Comparison of ENCODE assay signal across 8 cellular contexts in the genomic region with DNA sequence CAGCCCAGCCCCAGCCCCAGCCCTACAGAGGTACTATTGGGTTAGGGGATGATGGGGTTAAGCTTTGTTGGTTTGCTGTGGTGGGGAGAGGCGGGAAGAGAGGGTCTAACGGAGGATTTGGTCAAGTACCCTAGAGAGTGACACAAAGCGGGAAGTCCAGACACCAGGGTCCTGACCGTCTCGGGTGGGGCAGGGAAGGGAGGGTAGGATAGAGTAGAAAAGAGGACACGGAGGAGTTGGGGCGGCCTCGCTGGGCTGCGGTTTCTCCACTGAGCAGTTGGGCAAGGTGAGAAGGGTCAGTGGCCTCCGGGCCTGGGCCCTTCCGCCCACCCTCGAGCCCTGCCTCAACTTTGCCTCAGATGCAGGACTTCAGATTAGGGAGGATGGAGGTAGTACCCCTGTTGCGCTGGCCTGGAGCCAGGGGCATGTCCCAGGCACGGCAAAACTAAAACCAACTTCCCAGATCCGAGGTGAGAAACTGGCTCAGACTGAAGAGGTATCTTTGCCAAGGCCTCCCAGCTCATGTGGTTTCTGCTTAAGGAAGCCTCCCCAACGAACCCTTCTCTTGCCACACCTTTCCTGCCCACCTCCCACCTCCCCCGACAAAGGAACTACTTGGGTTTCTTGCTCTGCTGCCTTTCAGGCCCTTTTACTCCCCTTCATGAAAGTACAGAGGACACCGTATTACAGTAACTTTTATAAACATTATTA. TPM values are rescaled to one million over a fixed set of nuclear protein-coding genes. Genes with fewer than 3 reads are reported as not detected.
A peak's percentile ranks its signal among the peaks of the same experiment; 100 is the strongest.
DNase-seq lines count a peak whose midpoint lies in the region; ATAC-seq and TF ChIP-seq lines count a peak whose summit lies in the region.

No MANE protein-coding gene starts in this region.

- DNase-seq in Right ventricle myocardium inferior (ENCODE audit: missing footprints) (peak; percentile 71), cardiac septum (ENCODE audit: low spot score) (no peak), esophagus squamous epithelium (lab: John Stamatoyannopoulos, UW) (no peak), osteoblast (ENCODE audit: insufficient read length, low spot score, missing footprints) (no peak), GM13976 (ENCODE audit: low spot score) (no peak), GM20000 (ENCODE audit: low spot score) (no peak)
- DNase-seq in T-helper 2 cell treated with Interferon-gamma antibody and Interleukin-4, amounts not matched to agents 5 μg/mL and 100 μg/mL, for 36 hours (ENCODE audit: low spot score): no peak

- H3K27ac ChIP-seq in esophagus squamous epithelium: peak overlapping the region; percentile 95 to 99 (median 98)
- H3K27ac ChIP-seq in osteoblast (ENCODE audit: low read depth, low read length): peak overlapping the region; percentile 79

- H3K36me3 Mint-ChIP-seq in T-helper 2 cell treated with Interferon-gamma antibody and Interleukin-4, amounts not matched to agents 5 μg/mL and 100 μg/mL, for 36 hours (ENCODE audit: low read depth): peaks cover 31% of the 10 kb centered on the region

- H3K27me3 ChIP-seq in esophagus squamous epithelium: no peaks in the 10 kb centered on the region
- no peaks in the 10 kb centered on the region for H3K27me3 ChIP-seq in osteoblast (ENCODE audit: insufficient read depth, low read length)

- H3K4me3 Mint-ChIP-seq in T-helper 2 cell treated with Interferon-gamma antibody and Interleukin-4, amounts not matched to agents 5 μg/mL and 100 μg/mL, for 36 hours: peak overlapping the region; percentile 94

- peaks cover 0 to 24% (median 0%) of the 10 kb centered on the region in 3 donors for H3K36me3 ChIP-seq in esophagus squamous epithelium
- peaks cover 22% of the 10 kb centered on the region for H3K36me3 ChIP-seq in osteoblast (ENCODE audit: insufficient read depth, low read length)

- in situ Hi-C loops in GM13976 (cut with MboI; ENCODE audit: low sequenced_read_pairs, unreplicated experiment): no loop called here

- H3K27ac Mint-ChIP-seq in T-helper 2 cell treated with Interferon-gamma antibody and Interleukin-4, amounts not matched to agents 5 μg/mL and 100 μg/mL, for 36 hours: peak overlapping the region; percentile 89

- intact Hi-C loops in Right ventricle myocardium inferior (cut with DNase I) (loop anchor here (1.0 to 5.0 kb wide), 2 partner anchors 16 to 52 kb away; no protein-coding TSS in a partner anchor), cardiac septum (cut with DNase I) (no loop called here), esophagus squamous epithelium (cut with DNase I) (no loop called here)

- H3K9me3 ChIP-seq in esophagus squamous epithelium (no peaks in the 10 kb centered on the region), osteoblast (ENCODE audit: low read depth, low read length) (no peaks in the 10 kb centered on the region)

- peak overlapping the region; percentile 67 for H2AFZ ChIP-seq in osteoblast (ENCODE audit: low read length)

- TF ChIP-seq CTCF in esophagus squamous epithelium (IDR thresholded peaks at IDR 0.05): no peak
- no peak for TF ChIP-seq CTCF in osteoblast (IDR thresholded peaks at IDR 0.05; ENCODE audit: extremely low read depth, low read depth, low read length)
- no peak for TF ChIP-seq CTCF in GM13976 (IDR thresholded peaks at IDR 0.05; ENCODE audit: borderline replicate concordance, control extremely low read depth, extremely low read depth, insufficient read depth, missing control alignments)
- TF ChIP-seq CTCF in GM20000 (IDR thresholded peaks at IDR 0.05; ENCODE audit: extremely low read depth, missing control alignments): no peak

- H3K4me2 ChIP-seq in osteoblast (ENCODE audit: insufficient read depth, low read length): peak overlapping the region; percentile 97

- H3K27me3 Mint-ChIP-seq in T-helper 2 cell treated with Interferon-gamma antibody and Interleukin-4, amounts not matched to agents 5 μg/mL and 100 μg/mL, for 36 hours (ENCODE audit: low read depth): no peaks in the 10 kb centered on the region

- peaks cover 62% of the 10 kb centered on the region for H3K79me2 ChIP-seq in osteoblast (ENCODE audit: insufficient read depth, low read length)

- H3K4me1 ChIP-seq in esophagus squamous epithelium (peaks cover 48 to 90% (median 68%) of the 10 kb centered on the region in 3 donors), osteoblast (ENCODE audit: insufficient read depth, low read length) (peaks cover 62% of the 10 kb centered on the region)

- TF ChIP-seq POLR2A in esophagus squamous epithelium (IDR thresholded peaks at IDR 0.05): no peak

- peak overlapping the region; percentile 70 to 95 (median 80) for H3K4me3 ChIP-seq in esophagus squamous epithelium
- H3K4me3 ChIP-seq in osteoblast (ENCODE audit: insufficient read depth, low read length): peak overlapping the region; percentile 86

- H3K9me3 Mint-ChIP-seq in T-helper 2 cell treated with Interferon-gamma antibody and Interleukin-4, amounts not matched to agents 5 μg/mL and 100 μg/mL, for 36 hours: no peaks in the 10 kb centered on the region

- ATAC-seq in Right ventricle myocardium inferior (no peak), HG02642 (IDR thresholded peaks at IDR 0.05; ENCODE audit: poor library complexity, unreplicated experiment) (no peak)

- H4K20me1 ChIP-seq in osteoblast (ENCODE audit: insufficient read depth, low read length): peaks cover 32% of the 10 kb centered on the region

- H3K4me1 Mint-ChIP-seq in T-helper 2 cell treated with Interferon-gamma antibody and Interleukin-4, amounts not matched to agents 5 μg/mL and 100 μg/mL, for 36 hours (ENCODE audit: low read depth): peaks cover 51% of the 10 kb centered on the region

- 0% methylated on average over 11 to 13 of the region's 18 CpGs for WGBS in esophagus squamous epithelium, 2 donors

RNA-seq across cellular contexts. Expression of gene PML, which starts 0.6 kb away (rescaled TPM):
- total RNA-seq in Right ventricle myocardium inferior (22.3 TPM), cardiac septum (24.6 TPM), esophagus squamous epithelium (10 to 100 TPM; 34.0 to 52.3 (median 44.5) TPM), osteoblast (46.7 and 50.7 TPM in 2 replicates)

RNA-seq across cellular contexts. Expression of gene STOML1, which starts 3.0 kb away (rescaled TPM):
- total RNA-seq in Right ventricle myocardium inferior: 31.2 TPM
- total RNA-seq in cardiac septum: 32.1 TPM
- total RNA-seq in esophagus squamous epithelium: 10 to 100 TPM in 2 of 4 donors, 1 to 10 TPM in 2; 8.3 to 14.8 (median 11.1) TPM
- total RNA-seq in osteoblast: 14.1 and 15.0 TPM in 2 replicates
